Comparison of ENCODE assay signal across 19 cellular contexts in the genomic region with DNA sequence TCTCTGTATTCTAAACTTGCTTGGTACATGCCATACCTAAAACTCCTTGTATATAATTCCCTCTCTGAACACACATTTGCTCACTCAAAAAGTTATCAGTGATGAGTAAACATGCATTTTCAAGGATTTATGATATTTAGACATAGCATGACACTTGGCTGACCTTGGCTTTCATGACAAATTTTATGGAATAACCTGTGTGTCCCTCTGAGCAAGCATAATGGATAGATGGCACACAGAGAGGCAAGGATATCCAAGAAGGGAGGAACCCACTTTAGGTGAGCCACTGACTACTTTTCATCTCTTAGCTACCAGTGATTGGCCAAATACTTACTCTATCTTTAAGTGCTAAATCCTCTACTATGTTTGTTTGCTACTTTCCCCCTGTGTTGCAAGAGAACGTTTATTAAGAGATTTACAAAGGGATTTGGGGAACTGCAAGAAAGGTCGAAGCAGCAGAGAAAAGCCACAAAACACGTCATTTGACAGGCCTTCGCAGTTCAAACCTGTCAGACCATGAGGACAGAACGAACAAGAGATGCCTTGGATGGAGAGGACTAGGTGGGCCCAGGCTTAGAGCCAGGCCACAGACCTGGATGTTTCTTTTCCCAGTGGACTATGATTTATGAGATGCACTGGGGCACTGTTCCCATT.
"Had no signal": no experiment of that assay in that cellular context is flagged by ENCODE, and none has a peak within 500 bp of the region (broad histone marks: within the 10 kb centered on the region; RNA-seq: fewer than 3 reads in every experiment).

No MANE protein-coding gene starts in this region.

- H3K4me3 Mint-ChIP-seq: neural crest cell had no signal

- H3K27ac ChIP-seq: esophagus muscularis mucosa, gastroesophageal sphincter, left ventricle myocardium inferior, pancreas, upper lobe of left lung, vagina had no signal

- H3K27ac Mint-ChIP-seq: progenitor cell of endocrine pancreas had no signal

- H3K4me3 ChIP-seq: esophagus muscularis mucosa, gastroesophageal sphincter, left ventricle myocardium inferior, lung, pancreas, upper lobe of left lung, vagina had no signal

- H3K27me3 ChIP-seq: esophagus muscularis mucosa, gastroesophageal sphincter, pancreas, upper lobe of left lung, vagina had no signal

- H3K27me3 Mint-ChIP-seq: naive thymus-derived CD4-positive, alpha-beta T cell; progenitor cell of endocrine pancreas had no signal

- H3K4me1 Mint-ChIP-seq: neural crest cell had no signal

- DNase-seq: effector memory CD4-positive, alpha-beta T cell; foreskin fibroblast; glutamatergic neuron; left ventricle myocardium inferior; mesendoderm; naive thymus-derived CD4-positive, alpha-beta T cell; occipital lobe; pancreas; small intestine; stimulated activated CD4-positive, alpha-beta T cell treated with anti-CD3 and anti-CD28 coated beads, Interleukin-12 subunit alpha, Interleukin-12 subunit beta, amount 100 ng/mL, for 4 hours; stimulated activated naive CD4-positive, alpha-beta T cell treated with Interleukin-2 at 50 U/mL for 16 hours; upper lobe of left lung had no signal

- H3K9me3 ChIP-seq: esophagus muscularis mucosa, gastroesophageal sphincter, left ventricle myocardium inferior, pancreas, upper lobe of left lung, vagina had no signal

- H3K36me3 ChIP-seq: vagina had no signal

- ATAC-seq: gastroesophageal sphincter; naive thymus-derived CD4-positive, alpha-beta T cell; pancreas; right cardiac atrium had no signal

- H3K4me1 ChIP-seq: esophagus muscularis mucosa, gastroesophageal sphincter, left ventricle myocardium inferior, pancreas, vagina had no signal

- H3K9me3 Mint-ChIP-seq: naive thymus-derived CD4-positive, alpha-beta T cell; neural crest cell had no signal
